ENCODE assay signal across 2 cellular contexts in genomic region chr7:99040104-99040958, GRCh38.
TF ChIP-seq lines count a peak whose summit lies in the region.

No MANE protein-coding gene starts in this region.

TF ChIP-seq in IMR-90, 13 proteins besides CTCF, POLR2A, EP300 and RAD21:
- TF ChIP-seq NFE2L2 (IDR thresholded peaks at IDR 0.05; ENCODE audit: low read depth, low read length) (no peak), MXI1 (IDR thresholded peaks at IDR 0.05; ENCODE audit: borderline replicate concordance, low read depth, low read length) (peak; percentile 48; the same call in 1 of the 2 replicates), SMC3 (IDR thresholded peaks at IDR 0.05; ENCODE audit: low read depth, low read length) (peak; percentile 84), MAZ (IDR thresholded peaks at IDR 0.05; ENCODE audit: borderline replicate concordance, low read depth, low read length) (no peak), BHLHE40 (IDR thresholded peaks at IDR 0.05; ENCODE audit: low read depth, low read length) (peak; percentile 67)

TF ChIP-seq in neural cell, 6 proteins besides CTCF, POLR2A, EP300 and RAD21:
- peak; percentile 83 for TF ChIP-seq SMC3 (conservative IDR thresholded peaks at IDR 0.05; ENCODE audit: poor library complexity)
- TF ChIP-seq REST (IDR thresholded peaks at IDR 0.05; ENCODE audit: borderline replicate concordance), result no peak
- no peak for TF ChIP-seq TAF1 (IDR thresholded peaks at IDR 0.05; ENCODE audit: low read depth)
- no peak for TF ChIP-seq POLR2AphosphoS5 (IDR thresholded peaks at IDR 0.05)
- peak; percentile 57 for TF ChIP-seq MXI1 (conservative IDR thresholded peaks at IDR 0.05; ENCODE audit: poor library complexity, severe bottlenecking)
